ENCODE assay signal across 19 cellular contexts in genomic region chr3:65433480-65433879, GRCh38.
DNase-seq lines count a peak whose midpoint lies in the region; ATAC-seq and TF ChIP-seq lines count a peak whose summit lies in the region.
"Had no signal": no experiment of that assay in that cellular context is flagged by ENCODE, and none has a peak within 500 bp of the region (broad histone marks: within the 10 kb centered on the region; RNA-seq: fewer than 3 reads in every experiment).

No MANE protein-coding gene starts in this region.

- no peaks in the 10 kb centered on the region for H3K4me1 ChIP-seq in MM.1S (ENCODE audit: low read length)
- H3K4me1 ChIP-seq in esophagus muscularis mucosa = no peaks in the 10 kb centered on the region
- no peaks in the 10 kb centered on the region for H3K4me1 ChIP-seq in right cardiac atrium (ENCODE audit: control insufficient read depth, insufficient read depth, low read length)

- TF ChIP-seq POLR2A in esophagus muscularis mucosa (IDR thresholded peaks at IDR 0.05; ENCODE audit: low read depth) = no peak

- H3K9ac ChIP-seq in MM.1S (ENCODE audit: low read length) = no peak overlapping the region
- H3K9ac ChIP-seq in SK-N-MC (ENCODE audit: insufficient read length) = no peak overlapping the region
- H3K9ac ChIP-seq: BLaER1 treated with 17β-estradiol and CSF1 and Interleukin-3, amounts not matched to agents 10 nM and 100 nM had no signal

- no peak overlapping the region for H3K27ac ChIP-seq in MM.1S (ENCODE audit: low read length)
- peak overlapping the region; percentile 36; the same call in 1 of the 2 replicates for H3K27ac ChIP-seq in SK-N-MC
- H3K27ac ChIP-seq in esophagus muscularis mucosa (replicated peaks in 1 of 4) = no peak overlapping the region
- no peak overlapping the region for H3K27ac ChIP-seq in right cardiac atrium (ENCODE audit: low read length)
- H3K27ac ChIP-seq: BLaER1 treated with 17β-estradiol and CSF1 and Interleukin-3, amounts not matched to agents 10 nM and 100 nM had no signal

- no peaks in the 10 kb centered on the region for H3F3A ChIP-seq in MM.1S (ENCODE audit: insufficient read depth, low read length)

- H3K4me2 ChIP-seq in MM.1S (ENCODE audit: low read depth, low read length) = no peak overlapping the region
- H3K4me2 ChIP-seq: GM23338 had no signal

- 83% methylated on average over 5 of the region's 5 CpGs for WGBS in esophagus muscularis mucosa
- 81% methylated on average over 5 of the region's 5 CpGs for WGBS in right cardiac atrium

- H3K9me2 ChIP-seq in MM.1S (replicated peaks; ENCODE audit: insufficient read depth, low read length) = no peaks in the 10 kb centered on the region

- no peak overlapping the region for H3K4me3 ChIP-seq in GM12865 (ENCODE audit: low read depth, low read length)
- H3K4me3 ChIP-seq in MM.1S (ENCODE audit: low read length) = no peak overlapping the region
- peak overlapping the region; percentile 42 for H3K4me3 ChIP-seq in SK-N-MC
- no peak overlapping the region for H3K4me3 ChIP-seq in esophagus muscularis mucosa
- H3K4me3 ChIP-seq in right cardiac atrium (ENCODE audit: low read length) = no peak overlapping the region
- H3K4me3 ChIP-seq: BLaER1 treated with 17β-estradiol and CSF1 and Interleukin-3, amounts not matched to agents 10 nM and 100 nM; GM23338 had no signal

- H4K20me1 ChIP-seq in MM.1S (ENCODE audit: insufficient read depth, low read length) = no peaks in the 10 kb centered on the region
- H4K20me1 ChIP-seq: BLaER1 treated with 17β-estradiol and CSF1 and Interleukin-3, amounts not matched to agents 10 nM and 100 nM had no signal

- intact Hi-C loops in esophagus muscularis mucosa (cut with DNase I) (loop anchor here (10.0 kb wide), 1 partner anchor 241 kb away; no protein-coding TSS in a partner anchor), right cardiac atrium (cut with DNase I) (no loop called here)

- no peaks in the 10 kb centered on the region for H3K9me3 ChIP-seq in MM.1S (replicated peaks; ENCODE audit: insufficient read depth, low read length)
- H3K9me3 ChIP-seq in SK-N-MC (ENCODE audit: low read depth, low read length) = no peaks in the 10 kb centered on the region
- H3K9me3 ChIP-seq in esophagus muscularis mucosa = no peaks in the 10 kb centered on the region
- H3K9me3 ChIP-seq in right cardiac atrium (ENCODE audit: control insufficient read depth, low read length) = no peaks in the 10 kb centered on the region

- no peak for TF ChIP-seq EP300 in esophagus muscularis mucosa (IDR thresholded peaks at IDR 0.05)

- DNase-seq in GM12865 (ENCODE audit: low read depth) (peak; percentile 9), MM.1S (peak; percentile 9), SK-N-MC (ENCODE audit: low read depth, low spot score) (no peak), iPS-NIHi11 (ENCODE audit: low spot score) (no peak), esophagus muscularis mucosa (ENCODE audit: extremely low spot score) (no peak), right cardiac atrium (no peak), NCI-H82 treated with DMSO at 0.1 percent for 48 hours (lab: John Stamatoyannopoulos, UW; ENCODE audit: unreplicated experiment) (no peak)
- DNase-seq: 8988T; CD8-positive, alpha-beta T cell; DMS 273 treated with DMSO at 0.1 percent for 48 hours; DMS53; DND-41; EL; HCEC 1CT; KBM-7 had no signal

- TF ChIP-seq CTCF in GM12865 (IDR thresholded peaks at IDR 0.05; ENCODE audit: insufficient read depth, low read depth, low read length, missing control alignments) (no peak), MM.1S (IDR thresholded peaks at IDR 0.05; ENCODE audit: low read length) (no peak), esophagus muscularis mucosa (IDR thresholded peaks at IDR 0.05) (no peak)

- no peak overlapping the region for H2AFZ ChIP-seq in MM.1S (ENCODE audit: low read length)
- H2AFZ ChIP-seq: GM23338 had no signal

- ATAC-seq in GM18868 (IDR thresholded peaks at IDR 0.05; ENCODE audit: unreplicated experiment) (peak; percentile 82), right cardiac atrium (no peak)
- ATAC-seq: CD8-positive, alpha-beta T cell; GM23338; HepG2 had no signal

- H3K36me3 ChIP-seq in MM.1S (replicated peaks; ENCODE audit: insufficient read depth, low read length) (no peaks in the 10 kb centered on the region), SK-N-MC (ENCODE audit: insufficient read depth, low read length) (no peaks in the 10 kb centered on the region), esophagus muscularis mucosa (peaks cover 0 to 40% (median 30%) of the 10 kb centered on the region in 4 donors)

- H3K27me3 ChIP-seq in MM.1S (replicated peaks; ENCODE audit: insufficient read depth, low read length) (no peaks in the 10 kb centered on the region), esophagus muscularis mucosa (no peaks in the 10 kb centered on the region), right cardiac atrium (ENCODE audit: control insufficient read depth, insufficient read depth) (no peaks in the 10 kb centered on the region)
- H3K27me3 ChIP-seq: BLaER1 treated with 17β-estradiol and CSF1 and Interleukin-3, amounts not matched to agents 10 nM and 100 nM had no signal

- H3K79me2 ChIP-seq in MM.1S (ENCODE audit: low read length) = no peaks in the 10 kb centered on the region

Comparison
In these comparisons a context has a peak if more than half of its experiments do, and no peak if none do; other contexts are left out.
1. DNase-seq: peak in GM12865 (single experiment) and MM.1S (single experiment); none in SK-N-MC (single experiment), iPS-NIHi11 (single experiment), esophagus muscularis mucosa (single experiment), right cardiac atrium (0 of 3) and NCI-H82 treated with DMSO at 0.1 percent for 48 hours (single experiment).